10 cellular contexts compared by ENCODE assay signal in genomic region chr15:40398413-40398873, GRCh38. TPM values are rescaled to one million over a fixed set of nuclear protein-coding genes. Genes with fewer than 3 reads are reported as not detected.
DNase-seq lines count a peak whose midpoint lies in the region; ATAC-seq, FAIRE-seq and TF ChIP-seq lines count a peak whose summit lies in the region.
"Had no signal": no experiment of that assay in that cellular context is flagged by ENCODE, and none has a peak within 500 bp of the region (broad histone marks: within the 10 kb centered on the region; RNA-seq: fewer than 3 reads in every experiment).

No MANE protein-coding gene starts in this region.

- peaks cover 12% of the 10 kb centered on the region; the same call in 1 of the 2 replicates for H3F3A ChIP-seq in PC-9 (ENCODE audit: insufficient read depth, low read depth)

- H4K20me1 ChIP-seq in GM12878 (ENCODE audit: control insufficient read depth, insufficient read depth) (no peaks in the 10 kb centered on the region), PC-9 (ENCODE audit: insufficient read depth) (no peaks in the 10 kb centered on the region)

- in situ Hi-C loops in GM12878 (cut with MboI), result no loop called here

- TF ChIP-seq CTCF in GM12878 (IDR thresholded peaks at IDR 0.05 in 2 of 3, conservative IDR thresholded peaks at IDR 0.05 in 1 of 3; ENCODE audit: control insufficient read depth in 2 of 3, extremely low read depth in 1 of 3, insufficient read depth in 1 of 3, low read depth in 3 of 3, low read length in 3 of 3), result no peak
- no peak for TF ChIP-seq CTCF in breast epithelium (IDR thresholded peaks at IDR 0.05)
- no peak for TF ChIP-seq CTCF in PC-9 (conservative IDR thresholded peaks at IDR 0.05)

- CTCF ChIA-PET in GM12878 (lab: Yijun Ruan, JAX) (interaction anchor here (0.6 to 1.9 kb wide), 16 partner anchors 9 to 679 kb away, joined by 3 to 12 read pairs (median 4); partner anchors contain the start of gene KNSTRN), PC-9 (lab: Charles Lee) (no interaction called here)

- ATAC-seq in GM19397 (IDR thresholded peaks at IDR 0.05; ENCODE audit: unreplicated experiment) (peak; percentile 76), GM12878 (peak; percentile 93)

- no peak for TF ChIP-seq EP300 in GM12878 (IDR thresholded peaks at IDR 0.05; ENCODE audit: borderline replicate concordance in 1 of 2, control insufficient read depth in 1 of 2, low read depth in 2 of 2, low read length in 2 of 2)

- BruUV-seq in GM12878 (replicated peaks; lab: Mats Ljungman, UMichigan) (no TSS peak), PC-9 (replicated peaks; lab: Mats Ljungman, UMichigan) (no TSS peak)

- 0% methylated on average over 4 of the region's 4 CpGs for WGBS in GM12878 (ENCODE audit: insufficient coverage, insufficient replicate concordance, low lambda C conversion rate, missing lambda C conversion rate)

- H3K27me3 ChIP-seq in GM12878 (replicated peaks in 1 of 2; ENCODE audit: control insufficient read depth in 2 of 2, insufficient read depth in 2 of 2, low read length in 1 of 2) (no peaks in the 10 kb centered on the region), breast epithelium (no peaks in the 10 kb centered on the region), PC-9 (ENCODE audit: insufficient read depth, low read depth) (no peaks in the 10 kb centered on the region)
- H3K27me3 ChIP-seq: colonic mucosa, SJSA1 had no signal

- DNase-seq in CMK (ENCODE audit: low read depth) (peak; percentile 65), GM12878 (ENCODE audit: low read depth, low spot score) (peak; percentile 58), breast epithelium (ENCODE audit: low spot score in 2 of 2) (no peak), frontal cortex (ENCODE audit: low spot score in 2 of 2) (no peak), DMS53 treated with DMSO at 0.1 percent for 48 hours (lab: John Stamatoyannopoulos, UW; ENCODE audit: unreplicated experiment) (no peak), PC-9 (no peak)
- peak; percentile 78 for DNase-seq in Jurkat, Clone E6-1 (ENCODE audit: low read depth, low spot score)
- DNase-seq: colonic mucosa had no signal

- POLR2A ChIA-PET in GM12878 (lab: Charles Lee), result interaction anchor here (0.7 to 2.4 kb wide), 6 partner anchors 9 to 15 kb away, joined by 3 to 8 read pairs (median 6); partner anchors contain the start of gene KNSTRN
- POLR2A ChIA-PET in PC-9 (lab: Charles Lee; ENCODE audit: unreplicated experiment), result no interaction called here

- RAD21 ChIA-PET in GM12878 (lab: Charles Lee; ENCODE audit: unreplicated experiment), result interaction anchor here (1.4 to 2.1 kb wide), 3 partner anchors 9 to 42 kb away, joined by 3 to 15 read pairs (median 4); partner anchors contain the start of gene BAHD1

- H3K36me3 ChIP-seq in GM12878 (ENCODE audit: control insufficient read depth in 2 of 2, insufficient read depth in 2 of 2, low read length in 1 of 2) (no peaks in the 10 kb centered on the region; a peak in 1 of 4 replicates), breast epithelium (no peaks in the 10 kb centered on the region), PC-9 (ENCODE audit: low read depth) (0 out of 2 replicates have a peak, but pooled peaks cover 4% of the 10 kb centered on the region)
- H3K36me3 ChIP-seq: colonic mucosa had no signal

- H3K4me1 ChIP-seq in GM12878 (ENCODE audit: control insufficient read depth, insufficient read depth, low read length), result no peaks in the 10 kb centered on the region
- no peaks in the 10 kb centered on the region for H3K4me1 ChIP-seq in breast epithelium
- H3K4me1 ChIP-seq in PC-9 (replicated peaks; ENCODE audit: insufficient read depth), result no peaks in the 10 kb centered on the region
- H3K4me1 ChIP-seq: colonic mucosa, SJSA1 had no signal

- no peaks in the 10 kb centered on the region for H3K79me2 ChIP-seq in GM12878 (ENCODE audit: control insufficient read depth, insufficient read depth, low read length)
- no peaks in the 10 kb centered on the region for H3K79me2 ChIP-seq in PC-9 (ENCODE audit: low read depth)

- no peak for TF ChIP-seq RAD21 in GM12878 (IDR thresholded peaks at IDR 0.05; ENCODE audit: insufficient read depth, low read depth, low read length)

- no peak for TF ChIP-seq POLR2A in GM12878 (IDR thresholded peaks at IDR 0.05; ENCODE audit: low read depth, low read length)
- TF ChIP-seq POLR2A in breast epithelium (IDR thresholded peaks at IDR 0.05), result no peak

- intact Hi-C loops in GM12878 (cut with micrococcal nuclease; ENCODE audit: unreplicated experiment) (no loop called here), breast epithelium (cut with DNase I; ENCODE audit: low total_unique reads) (no loop called here), PC-9 (cut with micrococcal nuclease; ENCODE audit: unreplicated experiment) (no loop called here)

- peak overlapping the region; percentile 57 for H3K4me2 ChIP-seq in GM12878 (ENCODE audit: control insufficient read depth, insufficient read depth)
- no peak overlapping the region for H3K4me2 ChIP-seq in PC-9

- no peaks in the 10 kb centered on the region for H3K9me2 ChIP-seq in PC-9 (ENCODE audit: insufficient read depth)

- H3K9ac ChIP-seq in GM12878 (ENCODE audit: control insufficient read depth, insufficient read depth, low read length), result no peak overlapping the region

- H3K9me3 ChIP-seq in GM12878 (replicated peaks; ENCODE audit: control insufficient read depth, insufficient read depth, low read length), result no peaks in the 10 kb centered on the region
- no peaks in the 10 kb centered on the region for H3K9me3 ChIP-seq in breast epithelium
- H3K9me3 ChIP-seq in PC-9 (ENCODE audit: insufficient read depth, low read depth), result no peaks in the 10 kb centered on the region
- H3K9me3 ChIP-seq: colonic mucosa, SJSA1 had no signal

- peak overlapping the region; percentile 20 for H3K4me3 ChIP-seq in Jurkat, Clone E6-1 (ENCODE audit: low read length)
- H3K4me3 ChIP-seq in GM12878 (0 out of 2 replicates have a peak overlapping the region, but pooled peaks have one; percentile 26), breast epithelium (no peak overlapping the region), PC-9 (no peak overlapping the region)
- H3K4me3 ChIP-seq: colonic mucosa, SJSA1 had no signal

- H2AFZ ChIP-seq in GM12878 (ENCODE audit: control insufficient read depth, low read depth, low read length) (no peak overlapping the region), PC-9 (no peak overlapping the region)

- no peak for FAIRE-seq in GM12878 (lab: Jason Lieb, UNC)
- FAIRE-seq in frontal cortex (lab: Jason Lieb, UNC), result no peak

- SMC1A ChIA-PET in GM12878 (lab: Charles Lee; ENCODE audit: uncharacterized antibody, unreplicated experiment), result interaction anchor here (0.8 to 2.0 kb wide), 8 partner anchors 9 to 296 kb away, joined by 3 to 29 read pairs (median 4); no protein-coding TSS in a partner anchor

- H3K27ac ChIP-seq in GM12878 (ENCODE audit: control insufficient read depth, insufficient read depth), result no peak overlapping the region
- no peak overlapping the region for H3K27ac ChIP-seq in breast epithelium
- H3K27ac ChIP-seq in PC-9, result no peak overlapping the region
- H3K27ac ChIP-seq: colonic mucosa, SJSA1 had no signal

RNA-seq across cellular contexts. Expression of gene IVD, which starts 7.2 kb away (rescaled TPM):
- 47.8 TPM for polyA plus RNA-seq in Jurkat, Clone E6-1 (2012; ENCODE audit: insufficient read depth, insufficient read length)
- total RNA-seq in GM12878 (2013; cell fraction: nucleolus; rRNA removed), result 115 and 119 TPM in 2 replicates
- total RNA-seq in GM12878 (2014; rRNA removed) (31.4 and 32.5 TPM in 2 replicates), GM12878 (2014; rRNA removed; fragmentation: Illumina TruSeq; extraction: Trizol) (23.3 and 25.3 TPM in 2 replicates), GM12878 (2021) (49.2 and 51.7 TPM in 2 replicates), breast epithelium (10 to 100 TPM; 43.8 to 72.7 (median 62.6) TPM), frontal cortex (15.1 TPM), PC-9 (2021) (82.5 and 83.7 TPM in 2 replicates)
- 12.5 TPM for polyA plus RNA-seq in GM12878 (2011; ENCODE audit: low read depth)
- polyA plus RNA-seq in GM12878 (2011; rRNA removed) (50.4 and 50.8 TPM in 2 replicates), GM12878 (2014; fragmentation: Illumina TruSeq; extraction: Trizol) (40.5 and 40.6 TPM in 2 replicates), GM12878 (2014; fragmentation: Nextera tagmentation; extraction: Ambion mirVana) (1 to 10 TPM; 5.3 to 8.2 TPM), GM12878 (2014; rRNA removed) (51.3 and 55.2 TPM in 2 replicates), GM12878 (2016; fragmentation: Nextera tagmentation; extraction: Ambion mirVana) (10 to 100 TPM; 57.7 to 59.8 TPM)
- polyA plus RNA-seq in GM12878 (2011; cell fraction: cytosol; rRNA removed), result 71.6 and 81.3 TPM in 2 replicates
- 60.5 and 63.6 TPM in 2 replicates for polyA plus RNA-seq in GM12878 (2011; cell fraction: nucleus; rRNA removed)
- 23.5 and 29.0 TPM in 2 replicates for polyA plus RNA-seq in GM12878 (2012)
- polyA minus RNA-seq in GM12878 (2011; rRNA and poly(A)+ RNA removed), result 52.2 and 73.8 TPM in 2 replicates
- polyA minus RNA-seq in GM12878 (2011; cell fraction: cytosol; rRNA and poly(A)+ RNA removed), result 15.2 and 20.0 TPM in 2 replicates
- 34.6 and 52.5 TPM in 2 replicates for polyA minus RNA-seq in GM12878 (2011; cell fraction: nucleus; rRNA and poly(A)+ RNA removed)

RNA-seq across cellular contexts. Expression of gene KNSTRN, which starts 15.9 kb away (rescaled TPM):
- polyA plus RNA-seq in Jurkat, Clone E6-1 (2012; ENCODE audit: insufficient read depth, insufficient read length), result 150 TPM
- total RNA-seq in GM12878 (2013; cell fraction: nucleolus; rRNA removed), result 36.3 and 44.8 TPM in 2 replicates
- total RNA-seq in GM12878 (2014; rRNA removed) (50.3 and 51.7 TPM in 2 replicates), GM12878 (2014; rRNA removed; fragmentation: Illumina TruSeq; extraction: Trizol) (63.4 and 72.1 TPM in 2 replicates), GM12878 (2021) (38.1 and 39.4 TPM in 2 replicates), breast epithelium (10 to 100 TPM in 2 of 3 donors, 1 to 10 TPM in 1; 9.1 to 19.8 (median 12.1) TPM), frontal cortex (22.4 TPM), PC-9 (2021) (85.2 and 95.6 TPM in 2 replicates)
- polyA plus RNA-seq in GM12878 (2011; ENCODE audit: low read depth), result 13.4 TPM
- polyA plus RNA-seq in GM12878 (2011; rRNA removed) (35.5 and 51.2 TPM in 2 replicates), GM12878 (2014; fragmentation: Illumina TruSeq; extraction: Trizol) (57.5 and 60.4 TPM in 2 replicates), GM12878 (2014; fragmentation: Nextera tagmentation; extraction: Ambion mirVana) (10 to 100 TPM; 30.3 to 37.3 TPM), GM12878 (2014; rRNA removed) (41.8 and 42.6 TPM in 2 replicates), GM12878 (2016; fragmentation: Nextera tagmentation; extraction: Ambion mirVana) (10 to 100 TPM; 63.3 to 64.5 TPM)
- polyA plus RNA-seq in GM12878 (2011; cell fraction: cytosol; rRNA removed), result 19.7 and 20.1 TPM in 2 replicates
- polyA plus RNA-seq in GM12878 (2011; cell fraction: nucleus; rRNA removed), result 17.5 and 24.4 TPM in 2 replicates
- 13.8 and 20.9 TPM in 2 replicates for polyA plus RNA-seq in GM12878 (2012)
- 38.5 and 53.4 TPM in 2 replicates for polyA minus RNA-seq in GM12878 (2011; rRNA and poly(A)+ RNA removed)
- 8.0 and 16.4 TPM in 2 replicates for polyA minus RNA-seq in GM12878 (2011; cell fraction: cytosol; rRNA and poly(A)+ RNA removed)
- 9.8 and 16.9 TPM in 2 replicates for polyA minus RNA-seq in GM12878 (2011; cell fraction: nucleus; rRNA and poly(A)+ RNA removed)

RNA-seq across cellular contexts. Expression of gene DISP2, which starts 40.4 kb away (rescaled TPM):
- 4.3 TPM for polyA plus RNA-seq in Jurkat, Clone E6-1 (2012; ENCODE audit: insufficient read depth, insufficient read length)
- total RNA-seq in GM12878 (2013; cell fraction: nucleolus; rRNA removed), result not detected in 2 replicates
- total RNA-seq in GM12878 (2014; rRNA removed) (not detected in 2 replicates), GM12878 (2014; rRNA removed; fragmentation: Illumina TruSeq; extraction: Trizol) (not detected in 2 replicates), GM12878 (2021) (not detected in 2 replicates), breast epithelium (under 1 TPM; under 0.01 to 0.88 (median under 0.01) TPM), frontal cortex (5.3 TPM), PC-9 (2021) (0.35 and 0.63 TPM in 2 replicates)
- polyA plus RNA-seq in GM12878 (2011; ENCODE audit: low read depth), result 0.01 TPM
- polyA plus RNA-seq in GM12878 (2011; rRNA removed) (not detected in 2 replicates), GM12878 (2014; fragmentation: Illumina TruSeq; extraction: Trizol) (0.03 TPM in 1 of 2 replicates, not detected in the other), GM12878 (2014; fragmentation: Nextera tagmentation; extraction: Ambion mirVana) (under 1 TPM; under 0.01 to 0.20 TPM), GM12878 (2014; rRNA removed) (0.01 TPM in 1 of 2 replicates, not detected in the other), GM12878 (2016; fragmentation: Nextera tagmentation; extraction: Ambion mirVana) (under 1 TPM in 1 of 2 experiments, not detected in 1; 0.12 TPM)
- not detected in 2 replicates for polyA plus RNA-seq in GM12878 (2011; cell fraction: cytosol; rRNA removed)
- 0.01 TPM in 1 of 2 replicates, not detected in the other for polyA plus RNA-seq in GM12878 (2011; cell fraction: nucleus; rRNA removed)
- 0.01 and 0.25 TPM in 2 replicates for polyA plus RNA-seq in GM12878 (2012)
- polyA minus RNA-seq in GM12878 (2011; rRNA and poly(A)+ RNA removed), result under 0.01 TPM in 1 of 2 replicates, not detected in the other
- polyA minus RNA-seq in GM12878 (2011; cell fraction: cytosol; rRNA and poly(A)+ RNA removed), result not detected in 2 replicates
- polyA minus RNA-seq in GM12878 (2011; cell fraction: nucleus; rRNA and poly(A)+ RNA removed), result not detected in 2 replicates

RNA-seq across cellular contexts. Expression of gene BAHD1, which starts 42.3 kb away (rescaled TPM):
- 25.8 TPM for polyA plus RNA-seq in Jurkat, Clone E6-1 (2012; ENCODE audit: insufficient read depth, insufficient read length)
- total RNA-seq in GM12878 (2013; cell fraction: nucleolus; rRNA removed), result 23.1 and 25.6 TPM in 2 replicates
- total RNA-seq in GM12878 (2014; rRNA removed) (9.0 and 11.7 TPM in 2 replicates), GM12878 (2014; rRNA removed; fragmentation: Illumina TruSeq; extraction: Trizol) (5.1 and 6.0 TPM in 2 replicates), GM12878 (2021) (21.7 and 21.8 TPM in 2 replicates), breast epithelium (10 to 100 TPM in 2 of 3 donors, 1 to 10 TPM in 1; 9.9 to 14.6 (median 11.8) TPM), frontal cortex (7.3 TPM), PC-9 (2021) (17.3 and 19.1 TPM in 2 replicates)
- polyA plus RNA-seq in GM12878 (2011; ENCODE audit: low read depth), result 7.0 TPM
- polyA plus RNA-seq in GM12878 (2011; rRNA removed) (4.5 and 5.6 TPM in 2 replicates), GM12878 (2014; fragmentation: Illumina TruSeq; extraction: Trizol) (5.3 and 9.6 TPM in 2 replicates), GM12878 (2014; fragmentation: Nextera tagmentation; extraction: Ambion mirVana) (under 1 TPM; 0.21 to 0.88 TPM), GM12878 (2014; rRNA removed) (11.3 and 13.5 TPM in 2 replicates), GM12878 (2016; fragmentation: Nextera tagmentation; extraction: Ambion mirVana) (1 to 10 TPM; 1.9 to 2.2 TPM)
- polyA plus RNA-seq in GM12878 (2011; cell fraction: cytosol; rRNA removed), result 6.5 and 7.4 TPM in 2 replicates
- polyA plus RNA-seq in GM12878 (2011; cell fraction: nucleus; rRNA removed), result 16.6 and 21.8 TPM in 2 replicates
- 13.0 and 15.3 TPM in 2 replicates for polyA plus RNA-seq in GM12878 (2012)
- 5.5 and 9.1 TPM in 2 replicates for polyA minus RNA-seq in GM12878 (2011; rRNA and poly(A)+ RNA removed)
- polyA minus RNA-seq in GM12878 (2011; cell fraction: cytosol; rRNA and poly(A)+ RNA removed), result 4.4 and 5.9 TPM in 2 replicates
- polyA minus RNA-seq in GM12878 (2011; cell fraction: nucleus; rRNA and poly(A)+ RNA removed), result 4.8 and 8.2 TPM in 2 replicates

RNA-seq across cellular contexts. Expression of gene PHGR1, which starts 47.6 kb away (rescaled TPM):
- polyA plus RNA-seq in Jurkat, Clone E6-1 (2012; ENCODE audit: insufficient read depth, insufficient read length), result not detected
- total RNA-seq in GM12878 (2013; cell fraction: nucleolus; rRNA removed), result not detected in 2 replicates
- total RNA-seq in GM12878 (2014; rRNA removed) (not detected in 2 replicates), GM12878 (2014; rRNA removed; fragmentation: Illumina TruSeq; extraction: Trizol) (not detected in 2 replicates), GM12878 (2021) (not detected in 2 replicates), breast epithelium (1 to 10 TPM in 2 of 3 donors, not detected in 1; 7.0 to 8.5 TPM), frontal cortex (not detected), PC-9 (2021) (not detected in 2 replicates)
- polyA plus RNA-seq in GM12878 (2011; ENCODE audit: low read depth), result not detected
- polyA plus RNA-seq in GM12878 (2011; rRNA removed) (not detected in 2 replicates), GM12878 (2014; fragmentation: Illumina TruSeq; extraction: Trizol) (not detected in 2 replicates), GM12878 (2014; fragmentation: Nextera tagmentation; extraction: Ambion mirVana) (not detected), GM12878 (2014; rRNA removed) (not detected in 2 replicates), GM12878 (2016; fragmentation: Nextera tagmentation; extraction: Ambion mirVana) (not detected)
- polyA plus RNA-seq in GM12878 (2011; cell fraction: cytosol; rRNA removed), result not detected in 2 replicates
- not detected in 2 replicates for polyA plus RNA-seq in GM12878 (2011; cell fraction: nucleus; rRNA removed)
- polyA plus RNA-seq in GM12878 (2012), result not detected in 2 replicates
- not detected in 2 replicates for polyA minus RNA-seq in GM12878 (2011; rRNA and poly(A)+ RNA removed)
- not detected in 2 replicates for polyA minus RNA-seq in GM12878 (2011; cell fraction: cytosol; rRNA and poly(A)+ RNA removed)
- not detected in 2 replicates for polyA minus RNA-seq in GM12878 (2011; cell fraction: nucleus; rRNA and poly(A)+ RNA removed)
- total RNA-seq: SJSA1 had no signal

Comparison
In these comparisons a context has a peak if more than half of its experiments do, and no peak if none do; other contexts are left out.
1. DNase-seq: peak in CMK (single experiment), Jurkat, Clone E6-1 (single experiment) and GM12878 (single experiment); none in breast epithelium (0 of 2), frontal cortex (0 of 2), DMS53 treated with DMSO at 0.1 percent for 48 hours (single experiment) and PC-9 (0 of 2).
2. H3K4me3 ChIP-seq: peak in Jurkat, Clone E6-1 (single experiment) and GM12878 (single experiment); none in breast epithelium (0 of 3) and PC-9 (single experiment).